ENCODE assay signal across 1 cellular context in the genomic region with DNA sequence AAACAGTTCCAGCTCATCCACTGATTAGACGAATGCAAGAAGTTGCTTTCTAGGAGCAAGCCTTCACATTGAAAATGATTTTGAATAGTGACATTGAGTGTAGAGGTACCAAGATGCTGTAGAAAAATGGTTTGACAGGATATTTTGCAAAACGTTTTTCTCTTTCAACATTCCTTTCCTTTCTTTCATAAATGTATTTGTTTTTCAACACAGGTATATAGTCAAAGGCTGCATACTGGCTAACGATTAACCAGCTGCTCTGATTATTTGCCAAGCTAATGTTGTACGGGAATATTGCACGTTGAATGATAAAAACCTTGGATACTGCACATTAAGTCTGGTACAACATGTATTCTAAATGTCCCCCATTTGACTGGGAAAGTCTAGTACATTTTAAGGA.
A peak's percentile ranks its signal among the peaks of the same experiment; 100 is the strongest.
TF ChIP-seq lines count a peak whose summit lies in the region.

No MANE protein-coding gene starts in this region.

TF ChIP-seq in HepG2, 621 proteins besides CTCF, POLR2A, EP300 and RAD21 (continued from another document and continues in another):
- TF ChIP-seq HNRNPUL1 (IDR thresholded peaks at IDR 0.05; ENCODE audit: low read depth, low read length) (peak; percentile 76; the same call in 1 of the 2 replicates), SALL2 (CRISPR knock-in tag; IDR thresholded peaks at IDR 0.05) (no peak), GATAD1 (CRISPR knock-in tag; IDR thresholded peaks at IDR 0.05) (no peak), ZBTB7A (CRISPR knock-in tag; IDR thresholded peaks at IDR 0.05) (no peak), SAP130 (CRISPR knock-in tag; IDR thresholded peaks at IDR 0.05; ENCODE audit: low read depth) (peak; percentile 55), KDM6A (CRISPR knock-in tag; IDR thresholded peaks at IDR 0.05; ENCODE audit: low read depth) (peak; percentile 45; the same call in 1 of the 2 replicates), ZBTB38 (CRISPR knock-in tag; IDR thresholded peaks at IDR 0.05) (no peak), KDM5A (IDR thresholded peaks at IDR 0.05; ENCODE audit: borderline replicate concordance, low read length) (no peak), CEBPG (CRISPR knock-in tag; IDR thresholded peaks at IDR 0.05) (peak; percentile 63), ZNF274 (CRISPR knock-in tag; IDR thresholded peaks at IDR 0.05) (no peak), ZSCAN21 (CRISPR knock-in tag; IDR thresholded peaks at IDR 0.05; ENCODE audit: borderline replicate concordance) (no peak), ETV6 (CRISPR knock-in tag; conservative IDR thresholded peaks at IDR 0.05) (no peak), ZBTB33 (CRISPR knock-in tag; IDR thresholded peaks at IDR 0.05) (no peak), SRSF1 (optimal IDR thresholded peaks at IDR 0.05; ENCODE audit: low read depth, low read length) (no peak), IKZF1 (IDR thresholded peaks at IDR 0.05) (no peak), ZNF619 (CRISPR knock-in tag; IDR thresholded peaks at IDR 0.05) (no peak), ZNF446 (CRISPR knock-in tag; IDR thresholded peaks at IDR 0.05) (no peak), ZNF24 (IDR thresholded peaks at IDR 0.05) (no peak), KLF15 (CRISPR knock-in tag; IDR thresholded peaks at IDR 0.05; ENCODE audit: borderline replicate concordance) (no peak), POGZ (CRISPR knock-in tag; IDR thresholded peaks at IDR 0.05) (peak; percentile 47; the same call in 1 of the 2 replicates), GATAD2A (CRISPR knock-in tag; IDR thresholded peaks at IDR 0.05) (peak; percentile 85), SUZ12 (IDR thresholded peaks at IDR 0.05; ENCODE audit: low read depth, low read length) (no peak), TEAD3 (CRISPR knock-in tag; optimal IDR thresholded peaks at IDR 0.05; ENCODE audit: borderline replicate concordance) (peak; percentile 40), BRD4 (CRISPR knock-in tag; IDR thresholded peaks at IDR 0.05) (no peak), SIN3A (IDR thresholded peaks at IDR 0.05; ENCODE audit: borderline replicate concordance, low read depth, low read length) (no peak), RXRA (CRISPR knock-in tag; IDR thresholded peaks at IDR 0.05) (no peak), ZNF501 (CRISPR knock-in tag; IDR thresholded peaks at IDR 0.05) (no peak), ZBTB10 (CRISPR knock-in tag; IDR thresholded peaks at IDR 0.05; ENCODE audit: borderline replicate concordance) (no peak), ZNF607 (CRISPR knock-in tag; IDR thresholded peaks at IDR 0.05; ENCODE audit: borderline replicate concordance) (no peak), ZFP41 (CRISPR knock-in tag; IDR thresholded peaks at IDR 0.05; ENCODE audit: borderline replicate concordance) (no peak), CSRNP2 (CRISPR knock-in tag; conservative IDR thresholded peaks at IDR 0.05; ENCODE audit: low read depth) (no peak), NCOA2 (CRISPR knock-in tag; IDR thresholded peaks at IDR 0.05) (peak; percentile 66; the same call in 1 of the 2 replicates), SIN3B (IDR thresholded peaks at IDR 0.05; ENCODE audit: low read length) (no peak), ATRX (CRISPR knock-in tag; IDR thresholded peaks at IDR 0.05; ENCODE audit: borderline replicate concordance) (no peak), PBX3 (CRISPR knock-in tag; IDR thresholded peaks at IDR 0.05; ENCODE audit: borderline replicate concordance) (no peak), CHD2 (IDR thresholded peaks at IDR 0.05; ENCODE audit: low read depth, low read length) (no peak), MBNL3 (CRISPR knock-in tag; conservative IDR thresholded peaks at IDR 0.05) (no peak), ESRRA (CRISPR knock-in tag; IDR thresholded peaks at IDR 0.05; ENCODE audit: low read depth) (no peak), POLR2G (IDR thresholded peaks at IDR 0.05; ENCODE audit: low read depth, low read length) (no peak), ZNF839 (CRISPR knock-in tag; IDR thresholded peaks at IDR 0.05; ENCODE audit: borderline replicate concordance) (no peak), PRPF4 (IDR thresholded peaks at IDR 0.05; ENCODE audit: low read depth, low read length, poor library complexity, severe bottlenecking) (no peak)
- TF ChIP-seq, protein P1, sequence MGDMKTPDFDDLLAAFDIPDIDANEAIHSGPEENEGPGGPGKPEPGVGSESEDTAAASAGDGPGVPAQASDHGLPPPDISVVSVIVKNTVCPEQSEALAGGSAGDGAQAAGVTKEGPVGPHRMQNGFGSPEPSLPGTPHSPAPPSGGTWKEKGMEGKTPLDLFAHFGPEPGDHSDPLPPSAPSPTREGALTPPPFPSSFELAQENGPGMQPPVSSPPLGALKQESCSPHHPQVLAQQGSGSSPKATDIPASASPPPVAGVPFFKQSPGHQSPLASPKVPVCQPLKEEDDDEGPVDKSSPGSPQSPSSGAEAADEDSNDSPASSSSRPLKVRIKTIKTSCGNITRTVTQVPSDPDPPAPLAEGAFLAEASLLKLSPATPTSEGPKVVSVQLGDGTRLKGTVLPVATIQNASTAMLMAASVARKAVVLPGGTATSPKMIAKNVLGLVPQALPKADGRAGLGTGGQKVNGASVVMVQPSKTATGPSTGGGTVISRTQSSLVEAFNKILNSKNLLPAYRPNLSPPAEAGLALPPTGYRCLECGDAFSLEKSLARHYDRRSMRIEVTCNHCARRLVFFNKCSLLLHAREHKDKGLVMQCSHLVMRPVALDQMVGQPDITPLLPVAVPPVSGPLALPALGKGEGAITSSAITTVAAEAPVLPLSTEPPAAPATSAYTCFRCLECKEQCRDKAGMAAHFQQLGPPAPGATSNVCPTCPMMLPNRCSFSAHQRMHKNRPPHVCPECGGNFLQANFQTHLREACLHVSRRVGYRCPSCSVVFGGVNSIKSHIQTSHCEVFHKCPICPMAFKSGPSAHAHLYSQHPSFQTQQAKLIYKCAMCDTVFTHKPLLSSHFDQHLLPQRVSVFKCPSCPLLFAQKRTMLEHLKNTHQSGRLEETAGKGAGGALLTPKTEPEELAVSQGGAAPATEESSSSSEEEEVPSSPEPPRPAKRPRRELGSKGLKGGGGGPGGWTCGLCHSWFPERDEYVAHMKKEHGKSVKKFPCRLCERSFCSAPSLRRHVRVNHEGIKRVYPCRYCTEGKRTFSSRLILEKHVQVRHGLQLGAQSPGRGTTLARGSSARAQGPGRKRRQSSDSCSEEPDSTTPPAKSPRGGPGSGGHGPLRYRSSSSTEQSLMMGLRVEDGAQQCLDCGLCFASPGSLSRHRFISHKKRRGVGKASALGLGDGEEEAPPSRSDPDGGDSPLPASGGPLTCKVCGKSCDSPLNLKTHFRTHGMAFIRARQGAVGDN (CRISPR knock-in tag; IDR thresholded peaks at IDR 0.05): no peak
- TF ChIP-seq, protein P2, sequence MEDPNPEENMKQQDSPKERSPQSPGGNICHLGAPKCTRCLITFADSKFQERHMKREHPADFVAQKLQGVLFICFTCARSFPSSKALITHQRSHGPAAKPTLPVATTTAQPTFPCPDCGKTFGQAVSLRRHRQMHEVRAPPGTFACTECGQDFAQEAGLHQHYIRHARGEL (CRISPR knock-in tag; IDR thresholded peaks at IDR 0.05): no peak
- TF ChIP-seq, protein P3, sequence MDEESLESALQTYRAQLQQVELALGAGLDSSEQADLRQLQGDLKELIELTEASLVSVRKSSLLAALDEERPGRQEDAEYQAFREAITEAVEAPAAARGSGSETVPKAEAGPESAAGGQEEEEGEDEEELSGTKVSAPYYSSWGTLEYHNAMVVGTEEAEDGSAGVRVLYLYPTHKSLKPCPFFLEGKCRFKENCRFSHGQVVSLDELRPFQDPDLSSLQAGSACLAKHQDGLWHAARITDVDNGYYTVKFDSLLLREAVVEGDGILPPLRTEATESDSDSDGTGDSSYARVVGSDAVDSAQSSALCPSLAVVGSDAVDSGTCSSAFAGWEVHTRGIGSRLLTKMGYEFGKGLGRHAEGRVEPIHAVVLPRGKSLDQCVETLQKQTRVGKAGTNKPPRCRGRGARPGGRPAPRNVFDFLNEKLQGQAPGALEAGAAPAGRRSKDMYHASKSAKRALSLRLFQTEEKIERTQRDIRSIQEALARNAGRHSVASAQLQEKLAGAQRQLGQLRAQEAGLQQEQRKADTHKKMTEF (CRISPR knock-in tag; IDR thresholded peaks at IDR 0.05): peak; percentile 47; the same call in 1 of the 2 replicates
- TF ChIP-seq, protein P4, sequence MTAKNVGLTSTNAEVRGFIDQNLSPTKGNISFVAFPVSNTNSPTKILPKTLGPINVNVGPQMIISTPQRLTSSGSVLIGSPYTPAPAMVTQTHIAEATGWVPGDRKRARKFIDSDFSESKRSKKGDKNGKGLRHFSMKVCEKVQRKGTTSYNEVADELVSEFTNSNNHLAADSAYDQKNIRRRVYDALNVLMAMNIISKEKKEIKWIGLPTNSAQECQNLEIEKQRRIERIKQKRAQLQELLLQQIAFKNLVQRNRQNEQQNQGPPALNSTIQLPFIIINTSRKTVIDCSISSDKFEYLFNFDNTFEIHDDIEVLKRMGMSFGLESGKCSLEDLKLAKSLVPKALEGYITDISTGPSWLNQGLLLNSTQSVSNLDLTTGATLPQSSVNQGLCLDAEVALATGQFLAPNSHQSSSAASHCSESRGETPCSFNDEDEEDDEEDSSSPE (CRISPR knock-in tag; IDR thresholded peaks at IDR 0.05): no peak
- TF ChIP-seq, protein P5, sequence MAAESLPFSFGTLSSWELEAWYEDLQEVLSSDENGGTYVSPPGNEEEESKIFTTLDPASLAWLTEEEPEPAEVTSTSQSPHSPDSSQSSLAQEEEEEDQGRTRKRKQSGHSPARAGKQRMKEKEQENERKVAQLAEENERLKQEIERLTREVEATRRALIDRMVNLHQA (CRISPR knock-in tag; IDR thresholded peaks at IDR 0.05): no peak
- TF ChIP-seq, protein P6, sequence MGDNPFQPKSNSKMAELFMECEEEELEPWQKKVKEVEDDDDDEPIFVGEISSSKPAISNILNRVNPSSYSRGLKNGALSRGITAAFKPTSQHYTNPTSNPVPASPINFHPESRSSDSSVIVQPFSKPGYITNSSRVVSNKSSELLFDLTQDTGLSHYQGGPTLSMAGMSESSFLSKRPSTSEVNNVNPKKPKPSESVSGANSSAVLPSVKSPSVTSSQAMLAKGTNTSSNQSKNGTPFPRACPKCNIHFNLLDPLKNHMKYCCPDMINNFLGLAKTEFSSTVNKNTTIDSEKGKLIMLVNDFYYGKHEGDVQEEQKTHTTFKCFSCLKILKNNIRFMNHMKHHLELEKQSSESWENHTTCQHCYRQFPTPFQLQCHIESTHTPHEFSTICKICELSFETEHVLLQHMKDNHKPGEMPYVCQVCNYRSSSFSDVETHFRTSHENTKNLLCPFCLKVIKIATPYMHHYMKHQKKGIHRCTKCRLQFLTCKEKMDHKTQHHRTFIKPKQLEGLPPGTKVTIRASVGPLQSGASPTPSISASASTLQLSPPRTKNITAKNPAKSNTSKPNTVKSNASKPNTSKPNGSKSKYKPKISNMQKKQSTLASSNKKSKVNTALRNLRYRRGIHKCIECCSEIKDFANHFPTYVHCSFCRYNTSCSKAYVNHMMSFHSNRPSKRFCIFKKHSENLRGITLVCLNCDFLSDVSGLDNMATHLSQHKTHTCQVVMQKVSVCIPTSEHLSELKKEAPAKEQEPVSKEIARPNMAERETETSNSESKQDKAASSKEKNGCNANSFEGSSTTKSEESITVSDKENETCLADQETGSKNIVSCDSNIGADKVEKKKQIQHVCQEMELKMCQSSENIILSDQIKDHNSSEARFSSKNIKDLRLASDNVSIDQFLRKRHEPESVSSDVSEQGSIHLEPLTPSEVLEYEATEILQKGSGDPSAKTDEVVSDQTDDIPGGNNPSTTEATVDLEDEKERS (CRISPR knock-in tag; IDR thresholded peaks at IDR 0.05): no peak
